Comparison of ENCODE assay signal across 8 cellular contexts in the genomic region with DNA sequence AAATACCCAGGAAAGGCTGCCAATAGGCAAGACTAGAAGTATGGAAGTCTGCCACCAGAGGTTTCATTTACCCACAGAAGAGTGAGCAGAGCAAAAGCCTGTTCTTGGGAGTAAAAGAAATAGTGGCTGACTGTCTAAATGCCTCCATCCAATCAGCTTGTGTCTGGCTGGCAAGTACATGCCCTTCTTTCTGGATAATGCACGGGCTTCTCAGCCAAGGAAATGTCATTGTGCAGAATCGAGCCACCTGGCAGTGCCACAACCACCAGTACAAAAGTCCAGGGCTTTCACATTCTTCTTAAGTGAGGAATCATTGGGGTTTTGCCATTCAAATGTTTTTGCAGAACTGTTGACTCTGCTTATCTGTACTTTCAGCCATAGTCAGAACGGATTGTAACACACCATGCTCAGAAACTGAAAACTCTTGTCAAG. TPM values are rescaled to one million over a fixed set of nuclear protein-coding genes. Genes with fewer than 3 reads are reported as not detected.
DNase-seq lines count a peak whose midpoint lies in the region; ATAC-seq and TF ChIP-seq lines count a peak whose summit lies in the region.

No MANE protein-coding gene starts in this region.

- H3K9me3 ChIP-seq in esophagus muscularis mucosa (peaks cover 0 to 7% (median 0%) of the 10 kb centered on the region in 4 donors), BE2C (no peaks in the 10 kb centered on the region)

- no peak for ATAC-seq in GM19328 (IDR thresholded peaks at IDR 0.05; ENCODE audit: unreplicated experiment)

- DNase-seq in A172 (ENCODE audit: low spot score) (peak; percentile 67), NCI-H2196 treated with DMSO at 0.1 percent for 48 hours (lab: John Stamatoyannopoulos, UW; ENCODE audit: unreplicated experiment) (peak; percentile 13), esophagus muscularis mucosa (ENCODE audit: extremely low spot score) (no peak), medulla oblongata (ENCODE audit: extremely low spot score) (peak; percentile 76), 8988T (no peak), BE2C (no peak)
- no peak for DNase-seq in effector CD8-positive, alpha-beta T cell (lab: John Stamatoyannopoulos, UW)

- peak overlapping the region; percentile 56 to 74 (median 63) for H3K27ac ChIP-seq in esophagus muscularis mucosa (replicated peaks in 1 of 4)

- whole genome bisulfite sequencing in esophagus muscularis mucosa = 23% methylated on average over 3 of the region's 3 CpGs

- peak in 1 of 3 experiments; percentile 22 for TF ChIP-seq CTCF in esophagus muscularis mucosa (IDR thresholded peaks at IDR 0.05)
- no peak for TF ChIP-seq CTCF in BE2C (IDR thresholded peaks at IDR 0.05; ENCODE audit: low read depth, low read length)

- no peak for TF ChIP-seq EP300 in esophagus muscularis mucosa (IDR thresholded peaks at IDR 0.05)

- H3K36me3 ChIP-seq in esophagus muscularis mucosa (no peaks in the 10 kb centered on the region), BE2C (no peaks in the 10 kb centered on the region)

- intact Hi-C loops in esophagus muscularis mucosa (cut with DNase I) = no loop called here

- no peak for TF ChIP-seq POLR2A in esophagus muscularis mucosa (IDR thresholded peaks at IDR 0.05; ENCODE audit: low read depth)

- H3K4me1 ChIP-seq in esophagus muscularis mucosa (peaks cover 8 to 53% (median 32%) of the 10 kb centered on the region in 4 donors), BE2C (peaks cover 5% of the 10 kb centered on the region; the same call in 1 of the 2 replicates)

- H3K4me3 ChIP-seq in esophagus muscularis mucosa (no peak overlapping the region), BE2C (ENCODE audit: low read depth, low read length) (no peak overlapping the region)

- H3K27me3 ChIP-seq in esophagus muscularis mucosa (no peaks in the 10 kb centered on the region), BE2C (peaks cover 25% of the 10 kb centered on the region)

RNA-seq across cellular contexts. Expression of gene ERCC4, which starts 10.1 kb away (rescaled TPM):
- total RNA-seq in A172 (2014; rRNA removed; shearing (Covaris generic)) = 11.6 and 12.7 TPM in 2 replicates
- 1 to 10 TPM; 4.6 to 10.0 (median 8.6) TPM for total RNA-seq in esophagus muscularis mucosa
- polyA plus RNA-seq in BE2C (2012; ENCODE audit: insufficient read depth, insufficient read length, low read depth) = 3.6 TPM

Comparison
In these comparisons a context has a peak if more than half of its experiments do, and no peak if none do; other contexts are left out.
1. DNase-seq: peak in A172 (single experiment), NCI-H2196 treated with DMSO at 0.1 percent for 48 hours (single experiment) and medulla oblongata (single experiment); none in esophagus muscularis mucosa (single experiment), effector CD8-positive, alpha-beta T cell (single experiment), 8988T (single experiment) and BE2C (single experiment).